Comparison of ENCODE assay signal across 8 cellular contexts in the genomic region with DNA sequence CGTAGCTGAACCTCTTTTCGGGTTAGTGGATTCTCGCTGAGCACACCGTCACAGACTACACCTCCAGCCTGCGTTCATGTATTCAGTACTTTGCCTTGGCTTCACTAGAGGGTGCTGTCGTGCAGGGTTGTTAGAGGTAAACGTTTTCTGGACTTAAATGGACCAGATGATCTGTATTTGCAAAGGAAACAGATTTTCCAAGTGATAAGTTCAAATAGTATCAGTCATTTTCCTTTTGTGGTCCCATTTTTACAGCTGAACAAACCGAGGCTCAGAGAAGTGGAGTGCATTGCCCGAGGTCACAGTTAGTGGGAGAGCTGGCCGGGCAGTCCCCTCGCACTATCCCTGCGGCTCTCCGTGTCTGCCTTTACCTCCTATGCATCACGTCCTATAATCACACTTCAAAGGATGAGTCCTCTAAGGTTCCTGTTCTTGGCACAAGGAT.
A peak's percentile ranks its signal among the peaks of the same experiment; 100 is the strongest.
DNase-seq lines count a peak whose midpoint lies in the region; ATAC-seq, FAIRE-seq and TF ChIP-seq lines count a peak whose summit lies in the region.

No MANE protein-coding gene starts in this region.

- H3K27me3 Mint-ChIP-seq in activated naive CD4-positive, alpha-beta T cell treated with anti-CD3 and anti-CD28 coated beads, Interleukin-2, amount 50 U/mL, for 24 hours = no peaks in the 10 kb centered on the region

- H3K4me3 Mint-ChIP-seq in activated naive CD4-positive, alpha-beta T cell treated with anti-CD3 and anti-CD28 coated beads, Interleukin-2, amount 50 U/mL, for 24 hours = peak overlapping the region; percentile 58

- DNase-seq in heart right ventricle (peak in 1 of 2 donors; percentile 76), small intestine (peak; percentile 78), NCI-H187 treated with DMSO at 0.1 percent for 48 hours (lab: John Stamatoyannopoulos, UW) (no peak), NOMO-1 (lab: John Stamatoyannopoulos, UW; ENCODE audit: unreplicated experiment in 2 of 2) (no peak)

- FAIRE-seq in small intestine (lab: Jason Lieb, UNC) = no peak

- H3K27me3 ChIP-seq in heart right ventricle (no peaks in the 10 kb centered on the region), small intestine (ENCODE audit: control insufficient read depth in 2 of 2, insufficient read depth in 2 of 2, low read length in 2 of 2) (no peaks in the 10 kb centered on the region)

- H3K4me3 ChIP-seq in heart right ventricle (no peak overlapping the region), small intestine (ENCODE audit: low read depth in 1 of 2, low read length in 2 of 2) (no peak overlapping the region)

- TF ChIP-seq CTCF in heart right ventricle (IDR thresholded peaks at IDR 0.05) = peak; percentile 33 to 77 (median 71)

- WGBS in heart right ventricle, 2 donors = 44 to 45% methylated on average over 14 of the region's 14 CpGs
- 37 to 45% (median 37%) methylated on average over 14 of the region's 14 CpGs for WGBS in small intestine, 3 donors

- H3K9me3 Mint-ChIP-seq in activated naive CD4-positive, alpha-beta T cell treated with anti-CD3 and anti-CD28 coated beads, Interleukin-2, amount 50 U/mL, for 24 hours = no peaks in the 10 kb centered on the region

- ATAC-seq in GM18519 (IDR thresholded peaks at IDR 0.05; ENCODE audit: low FRiP score, unreplicated experiment) = peak; percentile 77
- ATAC-seq in HG03342 (IDR thresholded peaks at IDR 0.05; ENCODE audit: unreplicated experiment) = peak; percentile 64
- peak; percentile 11; the same call in 1 of the 3 replicates for ATAC-seq in SK-N-SH treated with all-trans-retinoic acid at 6 μM for 48 hours
- peak; percentile 27 to 76 (median 61) for ATAC-seq in heart right ventricle

- peaks cover 5% of the 10 kb centered on the region for H3K36me3 Mint-ChIP-seq in activated naive CD4-positive, alpha-beta T cell treated with anti-CD3 and anti-CD28 coated beads, Interleukin-2, amount 50 U/mL, for 24 hours

- H3K27ac ChIP-seq in heart right ventricle = no peak overlapping the region
- H3K27ac ChIP-seq in small intestine (ENCODE audit: low read depth in 1 of 2, low read length in 1 of 2) = no peak overlapping the region

- intact Hi-C loops in heart right ventricle (cut with DNase I) = loop anchor here in 8 of 10 donors (2.0 to 10.0 kb wide), 7 partner anchors 36 to 296 kb away; a partner anchor contains a TSS

- H3K27ac Mint-ChIP-seq in activated naive CD4-positive, alpha-beta T cell treated with anti-CD3 and anti-CD28 coated beads, Interleukin-2, amount 50 U/mL, for 24 hours = peak overlapping the region; percentile 85

- peaks cover 19 to 89% (median 71%) of the 10 kb centered on the region in 9 donors for H3K4me1 ChIP-seq in heart right ventricle
- peaks cover 0 to 10% of the 10 kb centered on the region in 2 donors for H3K4me1 ChIP-seq in small intestine (ENCODE audit: control insufficient read depth in 2 of 2, insufficient read depth in 1 of 2, low read depth in 1 of 2, low read length in 1 of 2)

- peaks cover 85% of the 10 kb centered on the region for H3K4me1 Mint-ChIP-seq in activated naive CD4-positive, alpha-beta T cell treated with anti-CD3 and anti-CD28 coated beads, Interleukin-2, amount 50 U/mL, for 24 hours

- no peaks in the 10 kb centered on the region for H3K9me3 ChIP-seq in heart right ventricle
- no peaks in the 10 kb centered on the region for H3K9me3 ChIP-seq in small intestine (ENCODE audit: control insufficient read depth, low read depth)

- H3K36me3 ChIP-seq in heart right ventricle (peaks cover 0 to 36% (median 0%) of the 10 kb centered on the region in 9 donors), small intestine (ENCODE audit: control insufficient read depth in 2 of 2, insufficient read depth in 2 of 2, low read length in 2 of 2) (peaks cover 0 to 2% of the 10 kb centered on the region in 2 donors)

TF ChIP-seq in SK-N-SH treated with all-trans-retinoic acid at 6 μM for 48 hours, 23 proteins besides CTCF, POLR2A, EP300 and RAD21 (continues in another document):
- TF ChIP-seq OSR1 (CRISPR knock-in tag; IDR thresholded peaks at IDR 0.05) = no peak
- no peak for TF ChIP-seq ESRRG (CRISPR knock-in tag; IDR thresholded peaks at IDR 0.05)
- TF ChIP-seq RARB (CRISPR knock-in tag; IDR thresholded peaks at IDR 0.05) = no peak
- TF ChIP-seq TOX (CRISPR knock-in tag; IDR thresholded peaks at IDR 0.05; ENCODE audit: borderline replicate concordance) = no peak
- TF ChIP-seq, protein P1, sequence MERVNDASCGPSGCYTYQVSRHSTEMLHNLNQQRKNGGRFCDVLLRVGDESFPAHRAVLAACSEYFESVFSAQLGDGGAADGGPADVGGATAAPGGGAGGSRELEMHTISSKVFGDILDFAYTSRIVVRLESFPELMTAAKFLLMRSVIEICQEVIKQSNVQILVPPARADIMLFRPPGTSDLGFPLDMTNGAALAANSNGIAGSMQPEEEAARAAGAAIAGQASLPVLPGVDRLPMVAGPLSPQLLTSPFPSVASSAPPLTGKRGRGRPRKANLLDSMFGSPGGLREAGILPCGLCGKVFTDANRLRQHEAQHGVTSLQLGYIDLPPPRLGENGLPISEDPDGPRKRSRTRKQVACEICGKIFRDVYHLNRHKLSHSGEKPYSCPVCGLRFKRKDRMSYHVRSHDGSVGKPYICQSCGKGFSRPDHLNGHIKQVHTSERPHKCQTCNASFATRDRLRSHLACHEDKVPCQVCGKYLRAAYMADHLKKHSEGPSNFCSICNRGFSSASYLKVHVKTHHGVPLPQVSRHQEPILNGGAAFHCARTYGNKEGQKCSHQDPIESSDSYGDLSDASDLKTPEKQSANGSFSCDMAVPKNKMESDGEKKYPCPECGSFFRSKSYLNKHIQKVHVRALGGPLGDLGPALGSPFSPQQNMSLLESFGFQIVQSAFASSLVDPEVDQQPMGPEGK (CRISPR knock-in tag; IDR thresholded peaks at IDR 0.05; ENCODE audit: borderline replicate concordance) = no peak
- TF ChIP-seq, protein P2, sequence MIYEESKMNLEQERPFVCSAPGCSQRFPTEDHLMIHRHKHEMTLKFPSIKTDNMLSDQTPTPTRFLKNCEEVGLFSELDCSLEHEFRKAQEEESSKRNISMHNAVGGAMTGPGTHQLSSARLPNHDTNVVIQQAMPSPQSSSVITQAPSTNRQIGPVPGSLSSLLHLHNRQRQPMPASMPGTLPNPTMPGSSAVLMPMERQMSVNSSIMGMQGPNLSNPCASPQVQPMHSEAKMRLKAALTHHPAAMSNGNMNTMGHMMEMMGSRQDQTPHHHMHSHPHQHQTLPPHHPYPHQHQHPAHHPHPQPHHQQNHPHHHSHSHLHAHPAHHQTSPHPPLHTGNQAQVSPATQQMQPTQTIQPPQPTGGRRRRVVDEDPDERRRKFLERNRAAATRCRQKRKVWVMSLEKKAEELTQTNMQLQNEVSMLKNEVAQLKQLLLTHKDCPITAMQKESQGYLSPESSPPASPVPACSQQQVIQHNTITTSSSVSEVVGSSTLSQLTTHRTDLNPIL (CRISPR knock-in tag; IDR thresholded peaks at IDR 0.05; ENCODE audit: low read depth) = no peak
- TF ChIP-seq, protein P3, sequence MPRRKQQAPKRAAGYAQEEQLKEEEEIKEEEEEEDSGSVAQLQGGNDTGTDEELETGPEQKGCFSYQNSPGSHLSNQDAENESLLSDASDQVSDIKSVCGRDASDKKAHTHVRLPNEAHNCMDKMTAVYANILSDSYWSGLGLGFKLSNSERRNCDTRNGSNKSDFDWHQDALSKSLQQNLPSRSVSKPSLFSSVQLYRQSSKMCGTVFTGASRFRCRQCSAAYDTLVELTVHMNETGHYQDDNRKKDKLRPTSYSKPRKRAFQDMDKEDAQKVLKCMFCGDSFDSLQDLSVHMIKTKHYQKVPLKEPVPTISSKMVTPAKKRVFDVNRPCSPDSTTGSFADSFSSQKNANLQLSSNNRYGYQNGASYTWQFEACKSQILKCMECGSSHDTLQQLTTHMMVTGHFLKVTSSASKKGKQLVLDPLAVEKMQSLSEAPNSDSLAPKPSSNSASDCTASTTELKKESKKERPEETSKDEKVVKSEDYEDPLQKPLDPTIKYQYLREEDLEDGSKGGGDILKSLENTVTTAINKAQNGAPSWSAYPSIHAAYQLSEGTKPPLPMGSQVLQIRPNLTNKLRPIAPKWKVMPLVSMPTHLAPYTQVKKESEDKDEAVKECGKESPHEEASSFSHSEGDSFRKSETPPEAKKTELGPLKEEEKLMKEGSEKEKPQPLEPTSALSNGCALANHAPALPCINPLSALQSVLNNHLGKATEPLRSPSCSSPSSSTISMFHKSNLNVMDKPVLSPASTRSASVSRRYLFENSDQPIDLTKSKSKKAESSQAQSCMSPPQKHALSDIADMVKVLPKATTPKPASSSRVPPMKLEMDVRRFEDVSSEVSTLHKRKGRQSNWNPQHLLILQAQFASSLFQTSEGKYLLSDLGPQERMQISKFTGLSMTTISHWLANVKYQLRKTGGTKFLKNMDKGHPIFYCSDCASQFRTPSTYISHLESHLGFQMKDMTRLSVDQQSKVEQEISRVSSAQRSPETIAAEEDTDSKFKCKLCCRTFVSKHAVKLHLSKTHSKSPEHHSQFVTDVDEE (CRISPR knock-in tag; IDR thresholded peaks at IDR 0.05) = no peak
- no peak for TF ChIP-seq ISL1 (CRISPR knock-in tag; IDR thresholded peaks at IDR 0.05)
- TF ChIP-seq GLIS3 (CRISPR knock-in tag; IDR thresholded peaks at IDR 0.05) = no peak
- TF ChIP-seq, protein P4, sequence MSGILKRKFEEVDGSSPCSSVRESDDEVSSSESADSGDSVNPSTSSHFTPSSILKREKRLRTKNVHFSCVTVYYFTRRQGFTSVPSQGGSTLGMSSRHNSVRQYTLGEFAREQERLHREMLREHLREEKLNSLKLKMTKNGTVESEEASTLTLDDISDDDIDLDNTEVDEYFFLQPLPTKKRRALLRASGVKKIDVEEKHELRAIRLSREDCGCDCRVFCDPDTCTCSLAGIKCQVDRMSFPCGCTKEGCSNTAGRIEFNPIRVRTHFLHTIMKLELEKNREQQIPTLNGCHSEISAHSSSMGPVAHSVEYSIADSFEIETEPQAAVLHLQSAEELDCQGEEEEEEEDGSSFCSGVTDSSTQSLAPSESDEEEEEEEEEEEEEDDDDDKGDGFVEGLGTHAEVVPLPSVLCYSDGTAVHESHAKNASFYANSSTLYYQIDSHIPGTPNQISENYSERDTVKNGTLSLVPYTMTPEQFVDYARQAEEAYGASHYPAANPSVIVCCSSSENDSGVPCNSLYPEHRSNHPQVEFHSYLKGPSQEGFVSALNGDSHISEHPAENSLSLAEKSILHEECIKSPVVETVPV (CRISPR knock-in tag; IDR thresholded peaks at IDR 0.05) = no peak
- TF ChIP-seq CSDC2 (CRISPR knock-in tag; IDR thresholded peaks at IDR 0.05) = no peak
- TF ChIP-seq ZNF8 (CRISPR knock-in tag; IDR thresholded peaks at IDR 0.05) = no peak
- TF ChIP-seq ZNF70 (CRISPR knock-in tag; IDR thresholded peaks at IDR 0.05) = no peak
- TF ChIP-seq ZNF565 (CRISPR knock-in tag; conservative IDR thresholded peaks at IDR 0.05; ENCODE audit: low read depth) = no peak
- no peak for TF ChIP-seq ARNTL (CRISPR knock-in tag; IDR thresholded peaks at IDR 0.05; ENCODE audit: borderline replicate concordance, low read depth)
- TF ChIP-seq ZFP30 (CRISPR knock-in tag; IDR thresholded peaks at IDR 0.05) = no peak
- TF ChIP-seq BACH2 (CRISPR knock-in tag; IDR thresholded peaks at IDR 0.05; ENCODE audit: borderline replicate concordance) = no peak

Comparison
In these comparisons a context has a peak if more than half of its experiments do, and no peak if none do; other contexts are left out.
1. ATAC-seq: peak in every context shown above with its lines; median percentile 77 in GM18519; 64 in HG03342; 61 in heart right ventricle; 11 in SK-N-SH treated with all-trans-retinoic acid at 6 μM for 48 hours.